19 cellular contexts compared by ENCODE assay signal in genomic region chr6:106286746-106287145, GRCh38. TPM values are rescaled to one million over a fixed set of nuclear protein-coding genes. Genes with fewer than 3 reads are reported as not detected.
DNase-seq lines count a peak whose midpoint lies in the region; FAIRE-seq and TF ChIP-seq lines count a peak whose summit lies in the region.
"Had no signal": no experiment of that assay in that cellular context is flagged by ENCODE, and none has a peak within 500 bp of the region (broad histone marks: within the 10 kb centered on the region; RNA-seq: fewer than 3 reads in every experiment).

No MANE protein-coding gene starts in this region.

- intact Hi-C loops in esophagus squamous epithelium (cut with DNase I), result no loop called here
- intact Hi-C loops in CD14-positive monocyte (cut with micrococcal nuclease), result no loop called here
- intact Hi-C loops in testis (cut with DNase I; ENCODE audit: low total_unique reads), result no loop called here

- CTCF ChIA-PET in activated naive CD4-positive, alpha-beta T cell treated with anti-CD3 and anti-CD28 coated beads, Interleukin-2, amount 10 ng/mL, durations not matched to agents 7 days and 5 days (lab: Charles Lee), result no interaction called here

- peaks cover 0 to 32% (median 0%) of the 10 kb centered on the region in 3 donors for H3K4me1 ChIP-seq in esophagus squamous epithelium
- no peaks in the 10 kb centered on the region for H3K4me1 ChIP-seq in testis
- H3K4me1 ChIP-seq: A549 had no signal

- H3K36me3 ChIP-seq in esophagus squamous epithelium (peaks cover 0 to 15% (median 0%) of the 10 kb centered on the region in 3 donors), testis (ENCODE audit: low read depth, missing control alignments) (no peaks in the 10 kb centered on the region)

- H3K4me3 ChIP-seq in esophagus squamous epithelium, result no peak overlapping the region
- no peak overlapping the region for H3K4me3 ChIP-seq in testis
- H3K4me3 ChIP-seq: A549 had no signal

- TF ChIP-seq POLR2A in esophagus squamous epithelium (IDR thresholded peaks at IDR 0.05), result no peak
- no peak for TF ChIP-seq POLR2A in testis (IDR thresholded peaks at IDR 0.05)

- H3K36me3 Mint-ChIP-seq in activated naive CD4-positive, alpha-beta T cell treated with anti-CD3 and anti-CD28 coated beads, Interleukin-2, amount 50 U/mL, for 24 hours, result peaks cover 22% of the 10 kb centered on the region
- peaks cover 39% of the 10 kb centered on the region for H3K36me3 Mint-ChIP-seq in activated naive CD4-positive, alpha-beta T cell treated with anti-CD3 and anti-CD28 coated beads, Interleukin-2, amount 10 ng/mL, durations not matched to agents 7 days and 5 days
- peaks cover 39% of the 10 kb centered on the region for H3K36me3 Mint-ChIP-seq in nephron progenitor cell (ENCODE audit: low read depth)
- H3K36me3 Mint-ChIP-seq in type B pancreatic cell, result peaks cover 24% of the 10 kb centered on the region
- peaks cover 30 to 38% of the 10 kb centered on the region in 2 donors for H3K36me3 Mint-ChIP-seq in CD14-positive monocyte

- peaks cover 45% of the 10 kb centered on the region for H3K4me1 Mint-ChIP-seq in activated naive CD4-positive, alpha-beta T cell treated with anti-CD3 and anti-CD28 coated beads, Interleukin-2, amount 50 U/mL, for 24 hours
- H3K4me1 Mint-ChIP-seq in activated naive CD4-positive, alpha-beta T cell treated with anti-CD3 and anti-CD28 coated beads, Interleukin-2, amount 10 ng/mL, durations not matched to agents 7 days and 5 days, result peaks cover 8% of the 10 kb centered on the region
- H3K4me1 Mint-ChIP-seq in nephron progenitor cell (peaks cover 9% of the 10 kb centered on the region), type B pancreatic cell (ENCODE audit: unreplicated experiment) (peaks cover 15% of the 10 kb centered on the region), CD14-positive monocyte (no peaks in the 10 kb centered on the region)

- TF ChIP-seq CTCF in esophagus squamous epithelium (IDR thresholded peaks at IDR 0.05), result no peak
- TF ChIP-seq CTCF in nephron progenitor cell (IDR thresholded peaks at IDR 0.05), result no peak
- no peak for TF ChIP-seq CTCF in type B pancreatic cell (conservative IDR thresholded peaks at IDR 0.05)
- TF ChIP-seq CTCF in CD14-positive monocyte (IDR thresholded peaks at IDR 0.05), result no peak
- no peak for TF ChIP-seq CTCF in testis (IDR thresholded peaks at IDR 0.05)

- FAIRE-seq in HTR-8/SVneo (lab: Jason Lieb, UNC), result no peak
- FAIRE-seq: A549 had no signal

- DNase-seq in activated naive CD4-positive, alpha-beta T cell treated with anti-CD3 and anti-CD28 coated beads, Interleukin-2, amount 10 ng/mL, durations not matched to agents 7 days and 5 days, result no peak
- no peak for DNase-seq in esophagus squamous epithelium (lab: John Stamatoyannopoulos, UW)
- no peak for DNase-seq in nephron progenitor cell
- DNase-seq in type B pancreatic cell (ENCODE audit: extremely low spot score, unreplicated experiment), result no peak
- DNase-seq in HTR-8/SVneo (ENCODE audit: insufficient read length, low spot score), result no peak
- DNase-seq in CD14-positive monocyte (ENCODE audit: low spot score), result no peak
- no peak for DNase-seq in testis
- DNase-seq: AML-193; CD4-positive, alpha-beta memory T cell; DMS153; DMS79; GF-D8; GOT3; H7; HFFc6 had no signal

- H3K27me3 Mint-ChIP-seq in activated naive CD4-positive, alpha-beta T cell treated with anti-CD3 and anti-CD28 coated beads, Interleukin-2, amount 50 U/mL, for 24 hours, result no peaks in the 10 kb centered on the region
- no peaks in the 10 kb centered on the region for H3K27me3 Mint-ChIP-seq in activated naive CD4-positive, alpha-beta T cell treated with anti-CD3 and anti-CD28 coated beads, Interleukin-2, amount 10 ng/mL, durations not matched to agents 7 days and 5 days
- H3K27me3 Mint-ChIP-seq in nephron progenitor cell (ENCODE audit: low read depth, poor library complexity) (no peaks in the 10 kb centered on the region), type B pancreatic cell (no peaks in the 10 kb centered on the region), CD14-positive monocyte (ENCODE audit: low read depth in 3 of 3) (no peaks in the 10 kb centered on the region)
- H3K27me3 Mint-ChIP-seq: CD4-positive, alpha-beta memory T cell had no signal

- peak overlapping the region; percentile 26 for H3K27ac Mint-ChIP-seq in activated naive CD4-positive, alpha-beta T cell treated with anti-CD3 and anti-CD28 coated beads, Interleukin-2, amount 50 U/mL, for 24 hours
- H3K27ac Mint-ChIP-seq in activated naive CD4-positive, alpha-beta T cell treated with anti-CD3 and anti-CD28 coated beads, Interleukin-2, amount 10 ng/mL, durations not matched to agents 7 days and 5 days, result no peak overlapping the region
- H3K27ac Mint-ChIP-seq in nephron progenitor cell (peak overlapping the region; percentile 48), type B pancreatic cell (peak overlapping the region; percentile 80), CD14-positive monocyte (no peak overlapping the region)
- H3K27ac Mint-ChIP-seq: HFFc6 had no signal

- H3K27ac ChIP-seq in esophagus squamous epithelium, result peak overlapping the region in 3 of 4 donors; percentile 41 to 51 (median 42)
- H3K27ac ChIP-seq in testis, result no peak overlapping the region
- H3K27ac ChIP-seq: 22Rv1, A549, C4-2B had no signal

- H3K4me3 Mint-ChIP-seq in activated naive CD4-positive, alpha-beta T cell treated with anti-CD3 and anti-CD28 coated beads, Interleukin-2, amount 50 U/mL, for 24 hours, result no peak overlapping the region
- no peak overlapping the region for H3K4me3 Mint-ChIP-seq in activated naive CD4-positive, alpha-beta T cell treated with anti-CD3 and anti-CD28 coated beads, Interleukin-2, amount 10 ng/mL, durations not matched to agents 7 days and 5 days
- H3K4me3 Mint-ChIP-seq in nephron progenitor cell (no peak overlapping the region), type B pancreatic cell (peak overlapping the region; percentile 69), CD14-positive monocyte (no peak overlapping the region)
- H3K4me3 Mint-ChIP-seq: CD4-positive, alpha-beta memory T cell; HFFc6 had no signal

- H3K9me3 ChIP-seq in esophagus squamous epithelium (no peaks in the 10 kb centered on the region), testis (no peaks in the 10 kb centered on the region)

- H3K9me3 Mint-ChIP-seq in activated naive CD4-positive, alpha-beta T cell treated with anti-CD3 and anti-CD28 coated beads, Interleukin-2, amount 50 U/mL, for 24 hours, result peaks cover 4% of the 10 kb centered on the region
- peaks cover 2% of the 10 kb centered on the region for H3K9me3 Mint-ChIP-seq in activated naive CD4-positive, alpha-beta T cell treated with anti-CD3 and anti-CD28 coated beads, Interleukin-2, amount 10 ng/mL, durations not matched to agents 7 days and 5 days
- H3K9me3 Mint-ChIP-seq in nephron progenitor cell, result no peaks in the 10 kb centered on the region
- peaks cover 4% of the 10 kb centered on the region for H3K9me3 Mint-ChIP-seq in type B pancreatic cell
- H3K9me3 Mint-ChIP-seq in CD14-positive monocyte, result peaks cover 0 to 6% (median 5%) of the 10 kb centered on the region in 7 donors
- H3K9me3 Mint-ChIP-seq: CD4-positive, alpha-beta memory T cell had no signal

- WGBS in esophagus squamous epithelium, 2 donors, result 100% methylated on average over 1 of the region's 1 CpG
- WGBS in testis, 2 donors, result 100% methylated on average over 1 of the region's 1 CpG

- H3K27me3 ChIP-seq in esophagus squamous epithelium (no peaks in the 10 kb centered on the region), testis (no peaks in the 10 kb centered on the region)

RNA-seq across cellular contexts. Expression of gene ATG5, which starts 38.8 kb away (rescaled TPM):
- total RNA-seq in esophagus squamous epithelium, result 10 to 100 TPM; 14.6 to 34.9 (median 25.3) TPM
- 27.8 and 39.3 TPM in 2 replicates for total RNA-seq in type B pancreatic cell (ENCODE audit: low replicate concordance)
- 10 to 100 TPM; 29.9 to 31.4 TPM for polyA plus RNA-seq in CD14-positive monocyte
- total RNA-seq in testis, result 10 to 100 TPM; 27.6 to 34.9 TPM
- 21.5 TPM for polyA plus RNA-seq in testis (ENCODE audit: insufficient read depth, low read depth, low replicate concordance)

Comparison
In these comparisons a context has a peak if more than half of its experiments do, and no peak if none do; other contexts are left out.
1. H3K27ac Mint-ChIP-seq: peak in activated naive CD4-positive, alpha-beta T cell treated with anti-CD3 and anti-CD28 coated beads, Interleukin-2, amount 50 U/mL, for 24 hours (single experiment), nephron progenitor cell (single experiment) and type B pancreatic cell (single experiment); none in activated naive CD4-positive, alpha-beta T cell treated with anti-CD3 and anti-CD28 coated beads, Interleukin-2, amount 10 ng/mL, durations not matched to agents 7 days and 5 days (single experiment) and CD14-positive monocyte (0 of 7).
2. H3K27ac ChIP-seq: peak in esophagus squamous epithelium (3 of 4); none in testis (0 of 2).